ENCODE assay signal across 16 cellular contexts in the genomic region with DNA sequence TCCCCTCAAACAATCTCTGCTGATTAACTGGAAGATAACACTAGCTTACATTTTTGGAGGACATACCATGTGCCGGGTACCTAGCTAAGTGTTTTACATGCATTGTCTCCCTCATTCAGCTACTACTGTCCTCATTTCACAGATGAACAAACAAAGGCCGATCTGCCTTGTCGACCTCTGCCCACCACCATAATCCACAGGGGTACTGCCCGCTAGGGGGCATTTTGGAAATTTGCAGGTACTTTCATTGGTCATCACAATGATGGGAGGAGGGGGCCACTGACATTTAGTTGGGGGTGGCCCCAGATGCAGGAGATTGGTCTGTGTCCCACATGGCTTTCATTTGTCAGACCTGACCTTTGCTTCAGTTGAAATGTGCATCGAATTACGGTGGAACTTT. TPM values are rescaled to one million over a fixed set of nuclear protein-coding genes. Genes with fewer than 3 reads are reported as not detected.
A peak's percentile ranks its signal among the peaks of the same experiment; 100 is the strongest.
DNase-seq lines count a peak whose midpoint lies in the region; ATAC-seq and TF ChIP-seq lines count a peak whose summit lies in the region.
"Had no signal": no experiment of that assay in that cellular context is flagged by ENCODE, and none has a peak within 500 bp of the region (broad histone marks: within the 10 kb centered on the region; RNA-seq: fewer than 3 reads in every experiment).

No MANE protein-coding gene starts in this region.

- H3K4me2 ChIP-seq in GM23338 (no peak overlapping the region), OCI-LY1 (ENCODE audit: low read length) (no peak overlapping the region), osteoblast (ENCODE audit: insufficient read depth, low read length) (no peak overlapping the region)

- H3K36me3 ChIP-seq in GM23338 (ENCODE audit: insufficient read depth), result no peaks in the 10 kb centered on the region
- no peaks in the 10 kb centered on the region for H3K36me3 ChIP-seq in OCI-LY1 (ENCODE audit: insufficient read depth, low read length)
- H3K36me3 ChIP-seq in osteoblast (ENCODE audit: insufficient read depth, low read length), result no peaks in the 10 kb centered on the region
- H3K36me3 ChIP-seq: colonic mucosa had no signal

- DNase-seq in GM23338 (ENCODE audit: low spot score), result peak; percentile 67
- no peak for DNase-seq in choroid plexus epithelial cell (ENCODE audit: low read depth)
- DNase-seq in nephron progenitor cell, result no peak
- DNase-seq in SKM-1 (lab: John Stamatoyannopoulos, UW; ENCODE audit: unreplicated experiment), result no peak
- no peak for DNase-seq in DMS153 (lab: John Stamatoyannopoulos, UW)
- DNase-seq in stimulated activated CD4-positive, alpha-beta T cell treated with anti-CD3 and anti-CD28 coated beads, Interleukin-2, amount 100 ng/mL, for 48 hours, result no peak
- no peak for DNase-seq in osteoblast (ENCODE audit: insufficient read length, low spot score, missing footprints)
- DNase-seq: activated CD4-positive, alpha-beta T cell treated with anti-CD3 and anti-CD28 coated beads for 36 hours; CD4-positive, CD25-positive, alpha-beta regulatory T cell; colonic mucosa; NCI-H1105 treated with DMSO at 0.1 percent for 48 hours; nucleus accumbens; OCI-M1 had no signal

- peaks cover 37% of the 10 kb centered on the region for H3K27me3 ChIP-seq in GM23338 (ENCODE audit: insufficient read depth)
- peaks cover 8% of the 10 kb centered on the region; the same call in 1 of the 2 replicates for H3K27me3 ChIP-seq in OCI-LY1 (ENCODE audit: insufficient read depth, low read length)
- H3K27me3 ChIP-seq in osteoblast (ENCODE audit: insufficient read depth, low read length), result peaks cover 46% of the 10 kb centered on the region

- H4K20me1 ChIP-seq in GM23338 (replicated peaks; ENCODE audit: insufficient read depth) (no peaks in the 10 kb centered on the region), OCI-LY1 (ENCODE audit: insufficient read depth, low read length) (no peaks in the 10 kb centered on the region), osteoblast (ENCODE audit: insufficient read depth, low read length) (no peaks in the 10 kb centered on the region)

- H3K27ac ChIP-seq in GM23338 (ENCODE audit: low read depth), result no peak overlapping the region
- no peak overlapping the region for H3K27ac ChIP-seq in OCI-LY1 (ENCODE audit: low read depth, low read length, poor library complexity, severe bottlenecking)
- H3K27ac ChIP-seq in osteoblast (ENCODE audit: low read depth, low read length), result no peak overlapping the region
- H3K27ac ChIP-seq: colonic mucosa had no signal

- no peaks in the 10 kb centered on the region; the same call in 2 of the 3 replicates for H3K36me3 Mint-ChIP-seq in GM23338 (ENCODE audit: low read depth)
- no peaks in the 10 kb centered on the region for H3K36me3 Mint-ChIP-seq in nephron progenitor cell (ENCODE audit: low read depth)
- H3K36me3 Mint-ChIP-seq: CD4-positive, CD25-positive, alpha-beta regulatory T cell; memory B cell had no signal

- no peaks in the 10 kb centered on the region for H3K9me3 Mint-ChIP-seq in GM23338
- no peaks in the 10 kb centered on the region for H3K9me3 Mint-ChIP-seq in nephron progenitor cell
- H3K9me3 Mint-ChIP-seq: memory B cell; T-helper 1 cell treated with Interleukin-12 subunit alpha and Interleukin-12 subunit beta and Interleukin-4 antibody, amounts not matched to agents 30 μg/mL and 1 μg/mL, for 36 hours had no signal

- H3K79me2 ChIP-seq in GM23338 (replicated peaks; ENCODE audit: insufficient read depth) (no peaks in the 10 kb centered on the region), OCI-LY1 (ENCODE audit: insufficient read depth, low read length) (no peaks in the 10 kb centered on the region), osteoblast (ENCODE audit: insufficient read depth, low read length) (no peaks in the 10 kb centered on the region)

- H3K4me1 ChIP-seq in GM23338 (ENCODE audit: insufficient read depth), result no peaks in the 10 kb centered on the region
- peaks cover 6% of the 10 kb centered on the region for H3K4me1 ChIP-seq in OCI-LY1 (ENCODE audit: insufficient read depth, low read length, severe bottlenecking)
- peaks cover 3% of the 10 kb centered on the region for H3K4me1 ChIP-seq in osteoblast (ENCODE audit: insufficient read depth, low read length)

- peaks cover 31% of the 10 kb centered on the region for H3K27me3 Mint-ChIP-seq in GM23338 (ENCODE audit: insufficient read depth, low read depth, poor library complexity)
- peaks cover 46% of the 10 kb centered on the region for H3K27me3 Mint-ChIP-seq in nephron progenitor cell (ENCODE audit: low read depth, poor library complexity)

- 0 out of 3 replicates have a peak, but pooled peaks have one; percentile 6 for ATAC-seq in GM23338
- ATAC-seq: activated CD4-positive, alpha-beta T cell treated with anti-CD3 and anti-CD28 coated beads for 36 hours had no signal

- no peak overlapping the region for H2AFZ ChIP-seq in GM23338
- no peak overlapping the region for H2AFZ ChIP-seq in OCI-LY1 (ENCODE audit: low read length)
- no peak overlapping the region for H2AFZ ChIP-seq in osteoblast (ENCODE audit: low read length)

- no peak overlapping the region for H3K9ac ChIP-seq in OCI-LY1 (ENCODE audit: low read length)

- H3K9me2 ChIP-seq in GM23338 (ENCODE audit: insufficient read depth), result no peaks in the 10 kb centered on the region
- H3K9me2 ChIP-seq in OCI-LY1 (ENCODE audit: low read depth, low read length), result no peaks in the 10 kb centered on the region

- H3K4me3 ChIP-seq in GM23338 (no peak overlapping the region), OCI-LY1 (ENCODE audit: low read depth, low read length, poor library complexity, severe bottlenecking) (no peak overlapping the region), choroid plexus epithelial cell (ENCODE audit: low read depth, low read length) (no peak overlapping the region), osteoblast (ENCODE audit: insufficient read depth, low read length) (no peak overlapping the region)
- H3K4me3 ChIP-seq: colonic mucosa had no signal

- TF ChIP-seq CTCF in GM23338 (conservative IDR thresholded peaks at IDR 0.05; ENCODE audit: low read depth in 2 of 2) (peak; percentile 65 to 75), OCI-LY1 (IDR thresholded peaks at IDR 0.05; ENCODE audit: low read length) (peak; percentile 58), choroid plexus epithelial cell (conservative IDR thresholded peaks at IDR 0.05; ENCODE audit: low read depth, low read length) (peak; percentile 35), nephron progenitor cell (IDR thresholded peaks at IDR 0.05) (peak; percentile 43), osteoblast (IDR thresholded peaks at IDR 0.05; ENCODE audit: extremely low read depth, low read depth, low read length) (no peak)

- H3K4me3 Mint-ChIP-seq in GM23338 (no peak overlapping the region), nephron progenitor cell (no peak overlapping the region)
- H3K4me3 Mint-ChIP-seq: activated CD4-positive, alpha-beta T cell treated with anti-CD3 and anti-CD28 coated beads for 36 hours; CD4-positive, CD25-positive, alpha-beta regulatory T cell; memory B cell; T-helper 1 cell treated with Interleukin-12 subunit alpha and Interleukin-12 subunit beta and Interleukin-4 antibody, amounts not matched to agents 30 μg/mL and 1 μg/mL, for 36 hours had no signal

- H3K27ac Mint-ChIP-seq in GM23338 (no peak overlapping the region), nephron progenitor cell (no peak overlapping the region)
- H3K27ac Mint-ChIP-seq: activated CD4-positive, alpha-beta T cell treated with anti-CD3 and anti-CD28 coated beads for 36 hours; CD4-positive, CD25-positive, alpha-beta regulatory T cell; memory B cell; T-helper 1 cell treated with Interleukin-12 subunit alpha and Interleukin-12 subunit beta and Interleukin-4 antibody, amounts not matched to agents 30 μg/mL and 1 μg/mL, for 36 hours had no signal

- H3K9me3 ChIP-seq in OCI-LY1 (ENCODE audit: low read length) (no peaks in the 10 kb centered on the region), osteoblast (ENCODE audit: low read depth, low read length) (no peaks in the 10 kb centered on the region)
- H3K9me3 ChIP-seq: colonic mucosa had no signal

- H3K4me1 Mint-ChIP-seq in GM23338 (peaks cover 8% of the 10 kb centered on the region), nephron progenitor cell (peaks cover 21% of the 10 kb centered on the region)

- H3F3A ChIP-seq in GM23338 (replicated peaks; ENCODE audit: low read depth) (no peaks in the 10 kb centered on the region), OCI-LY1 (ENCODE audit: insufficient read depth, low read length) (no peaks in the 10 kb centered on the region)

TF ChIP-seq in GM23338, 12 proteins besides CTCF, POLR2A, EP300 and RAD21 (continues in another document):
- TF ChIP-seq NANOG (IDR thresholded peaks at IDR 0.05; ENCODE audit: borderline replicate concordance) (no peak), CREB1 (CRISPR knock-in tag; IDR thresholded peaks at IDR 0.05; ENCODE audit: low read depth) (no peak), JUNB (IDR thresholded peaks at IDR 0.05; ENCODE audit: unreplicated experiment) (no peak), ZNF114 (CRISPR knock-in tag; IDR thresholded peaks at IDR 0.05) (no peak), EZH2 (IDR thresholded peaks at IDR 0.05; ENCODE audit: low read depth, unreplicated experiment) (no peak)
- TF ChIP-seq, protein P1, sequence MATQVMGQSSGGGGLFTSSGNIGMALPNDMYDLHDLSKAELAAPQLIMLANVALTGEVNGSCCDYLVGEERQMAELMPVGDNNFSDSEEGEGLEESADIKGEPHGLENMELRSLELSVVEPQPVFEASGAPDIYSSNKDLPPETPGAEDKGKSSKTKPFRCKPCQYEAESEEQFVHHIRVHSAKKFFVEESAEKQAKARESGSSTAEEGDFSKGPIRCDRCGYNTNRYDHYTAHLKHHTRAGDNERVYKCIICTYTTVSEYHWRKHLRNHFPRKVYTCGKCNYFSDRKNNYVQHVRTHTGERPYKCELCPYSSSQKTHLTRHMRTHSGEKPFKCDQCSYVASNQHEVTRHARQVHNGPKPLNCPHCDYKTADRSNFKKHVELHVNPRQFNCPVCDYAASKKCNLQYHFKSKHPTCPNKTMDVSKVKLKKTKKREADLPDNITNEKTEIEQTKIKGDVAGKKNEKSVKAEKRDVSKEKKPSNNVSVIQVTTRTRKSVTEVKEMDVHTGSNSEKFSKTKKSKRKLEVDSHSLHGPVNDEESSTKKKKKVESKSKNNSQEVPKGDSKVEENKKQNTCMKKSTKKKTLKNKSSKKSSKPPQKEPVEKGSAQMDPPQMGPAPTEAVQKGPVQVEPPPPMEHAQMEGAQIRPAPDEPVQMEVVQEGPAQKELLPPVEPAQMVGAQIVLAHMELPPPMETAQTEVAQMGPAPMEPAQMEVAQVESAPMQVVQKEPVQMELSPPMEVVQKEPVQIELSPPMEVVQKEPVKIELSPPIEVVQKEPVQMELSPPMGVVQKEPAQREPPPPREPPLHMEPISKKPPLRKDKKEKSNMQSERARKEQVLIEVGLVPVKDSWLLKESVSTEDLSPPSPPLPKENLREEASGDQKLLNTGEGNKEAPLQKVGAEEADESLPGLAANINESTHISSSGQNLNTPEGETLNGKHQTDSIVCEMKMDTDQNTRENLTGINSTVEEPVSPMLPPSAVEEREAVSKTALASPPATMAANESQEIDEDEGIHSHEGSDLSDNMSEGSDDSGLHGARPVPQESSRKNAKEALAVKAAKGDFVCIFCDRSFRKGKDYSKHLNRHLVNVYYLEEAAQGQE (IDR thresholded peaks at IDR 0.05; ENCODE audit: unreplicated experiment), result no peak

RNA-seq across cellular contexts. Expression of gene TMEM163, which starts 3.9 kb away (rescaled TPM):
- total RNA-seq in GM23338 (2014; rRNA removed; shearing (Covaris generic)), result 0.85 and 1.1 TPM in 2 replicates
- 1.3 and 1.8 TPM in 2 replicates for polyA plus RNA-seq in GM23338 (2016; fragmentation: Nextera tagmentation; extraction: Ambion mirVana)
- under 0.01 TPM in 1 of 2 replicates, not detected in the other for total RNA-seq in osteoblast
